Comparison of ENCODE assay signal across 8 cellular contexts in the genomic region with DNA sequence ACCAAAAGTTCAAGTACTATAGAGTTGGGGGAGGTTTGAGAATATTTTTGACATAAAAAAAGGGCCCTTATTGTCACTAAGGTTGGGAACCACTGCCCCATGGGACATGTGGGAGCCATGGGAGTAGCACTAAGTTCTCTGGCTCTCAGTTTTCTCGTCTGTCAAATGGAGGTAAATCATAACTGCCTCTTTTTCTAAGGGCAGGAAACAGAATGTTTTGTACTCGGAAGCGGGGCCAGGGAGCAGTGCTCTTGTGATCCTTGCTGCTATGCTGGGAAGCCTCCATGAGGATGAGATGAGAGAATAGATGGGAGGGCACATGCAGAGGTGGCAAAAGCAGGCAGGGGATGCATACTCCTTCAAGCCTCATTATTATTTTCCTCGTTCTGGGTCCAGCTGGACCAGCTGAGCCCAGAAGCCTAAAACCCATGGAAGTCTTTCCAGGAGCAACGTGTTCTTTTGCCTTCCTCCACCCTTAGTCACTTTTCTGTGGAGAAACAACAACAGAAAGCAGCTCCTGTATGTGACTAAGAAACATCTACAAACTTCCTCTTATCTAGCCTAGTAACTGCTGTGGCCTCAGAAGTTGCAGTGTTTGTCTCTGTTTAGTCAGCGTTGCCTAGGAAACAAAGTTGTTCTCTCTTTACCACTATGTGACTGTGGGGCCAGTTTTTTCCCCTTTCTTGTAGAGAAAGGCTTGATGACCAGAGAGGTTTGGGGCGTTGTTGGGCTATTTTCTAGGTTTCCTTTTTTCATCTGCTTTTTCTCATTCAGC.
DNase-seq lines count a peak whose midpoint lies in the region; ATAC-seq and TF ChIP-seq lines count a peak whose summit lies in the region.

No MANE protein-coding gene starts in this region.

- H2BK5ac ChIP-seq in trophoblast cell (ENCODE audit: low read depth, low read length, poor library complexity), result peak overlapping the region; percentile 33

- peaks cover 5% of the 10 kb centered on the region for H3K9me3 Mint-ChIP-seq in activated T-helper 17 cell treated with anti-CD3 and anti-CD28 coated beads, Interleukin-2, amount 50 U/mL, for 72 hours

- no peak overlapping the region for H3K9ac ChIP-seq in trophoblast cell (ENCODE audit: low read length)

- no peak overlapping the region for H3K14ac ChIP-seq in trophoblast cell (ENCODE audit: low read length)

- H4K91ac ChIP-seq in trophoblast cell (ENCODE audit: low read depth, low read length), result peak overlapping the region; percentile 35

- no peak overlapping the region for H3K4ac ChIP-seq in trophoblast cell (ENCODE audit: low read depth, low read length)

- no peak overlapping the region for H2AFZ ChIP-seq in trophoblast cell (ENCODE audit: insufficient read depth, low read length, poor library complexity)

- peak overlapping the region; percentile 100 for H3K27ac Mint-ChIP-seq in activated T-helper 17 cell treated with anti-CD3 and anti-CD28 coated beads, Interleukin-2, amount 50 U/mL, for 72 hours

- H3K36me3 ChIP-seq in gastroesophageal sphincter (peaks cover 0 to 28% of the 10 kb centered on the region in 2 donors), trophoblast cell (ENCODE audit: control insufficient read depth in 1 of 2, insufficient read depth in 2 of 2, low read length in 2 of 2) (peaks cover 7% of the 10 kb centered on the region in 2 experiments)

- peak overlapping the region; percentile 13 for H3K4me2 ChIP-seq in trophoblast cell (ENCODE audit: low read length)

- H3K4me3 Mint-ChIP-seq in activated T-helper 17 cell treated with anti-CD3 and anti-CD28 coated beads, Interleukin-2, amount 50 U/mL, for 72 hours, result peak overlapping the region; percentile 87

- H3K4me3 ChIP-seq in NB4 (ENCODE audit: low read depth, low read length) (no peak overlapping the region), gastroesophageal sphincter (peak overlapping the region in 1 of 2 donors; percentile 20), trophoblast cell (ENCODE audit: low read depth, low read length) (no peak overlapping the region), dorsolateral prefrontal cortex (no peak overlapping the region)

- no peak overlapping the region for H4K12ac ChIP-seq in trophoblast cell (ENCODE audit: low read depth, low read length)

- ATAC-seq in HG02763 (IDR thresholded peaks at IDR 0.05; ENCODE audit: unreplicated experiment) (peak; percentile 94), gastroesophageal sphincter (peak; percentile 55)
- peak; percentile 84 for ATAC-seq in activated T-helper 17 cell treated with anti-CD3 and anti-CD28 coated beads, Interleukin-2, amount 50 U/mL, for 72 hours (replicated peaks)

- intact Hi-C loops in dorsolateral prefrontal cortex (cut with DNase I), result loop anchor here in 1 of 2 donors (5.0 kb wide), 1 partner anchor 34 kb away; no protein-coding TSS in a partner anchor

- TF ChIP-seq POLR2A in NB4 (IDR thresholded peaks at IDR 0.05; ENCODE audit: extremely low read depth, insufficient read length) (no peak), gastroesophageal sphincter (IDR thresholded peaks at IDR 0.05) (no peak)

- no peak overlapping the region for H2AK5ac ChIP-seq in trophoblast cell (ENCODE audit: low read length)

- peak overlapping the region; percentile 8 for H2BK12ac ChIP-seq in trophoblast cell (ENCODE audit: low read length)

- DNase-seq in activated CD8-positive, alpha-beta memory T cell treated with anti-CD3 and anti-CD28 coated beads for 4 hours (ENCODE audit: low read depth in 2 of 2), result peak; percentile 21 to 35
- no peak for DNase-seq in activated CD8-positive, alpha-beta memory T cell treated with anti-CD3 and anti-CD28 coated beads, Interleukin-2, amount 50 U/mL, for 4 hours
- DNase-seq in NB4 (ENCODE audit: low read depth) (peak; percentile 94), trophoblast cell (peak; percentile 77 to 94), dorsolateral prefrontal cortex (no peak)

- no peak for TF ChIP-seq CTCF in NB4 (IDR thresholded peaks at IDR 0.05; ENCODE audit: low read depth, low read length)
- no peak for TF ChIP-seq CTCF in gastroesophageal sphincter (IDR thresholded peaks at IDR 0.05)
- TF ChIP-seq CTCF in dorsolateral prefrontal cortex (IDR thresholded peaks at IDR 0.05 in 54 of 56, conservative IDR thresholded peaks at IDR 0.05 in 2 of 56; ENCODE audit: low read depth in 1 of 56, partially characterized antibody in 56 of 56), result no peak

- no peaks in the 10 kb centered on the region for H3K27me3 Mint-ChIP-seq in activated T-helper 17 cell treated with anti-CD3 and anti-CD28 coated beads, Interleukin-2, amount 50 U/mL, for 72 hours

- TF ChIP-seq EP300 in gastroesophageal sphincter (IDR thresholded peaks at IDR 0.05), result no peak

- 5 to 45% methylated on average over 3 to 4 of the region's 7 CpGs for WGBS in gastroesophageal sphincter (ENCODE audit: low coverage in 1 of 2), 2 donors
- no CpG with 5 or more reads among the region's 7 CpGs for WGBS in trophoblast cell (ENCODE audit: extremely low coverage, insufficient coverage, insufficient read length)

- no peak overlapping the region for H3K18ac ChIP-seq in trophoblast cell (ENCODE audit: low read length)

- H3K36me3 Mint-ChIP-seq in activated T-helper 17 cell treated with anti-CD3 and anti-CD28 coated beads, Interleukin-2, amount 50 U/mL, for 72 hours (ENCODE audit: low read depth), result peaks cover 45% of the 10 kb centered on the region

- H3K27me3 ChIP-seq in gastroesophageal sphincter, result no peaks in the 10 kb centered on the region
- no peaks in the 10 kb centered on the region for H3K27me3 ChIP-seq in trophoblast cell (ENCODE audit: insufficient read depth, low read length)
- H3K27me3 ChIP-seq in dorsolateral prefrontal cortex, result peaks cover 0 to 66% (median 16%) of the 10 kb centered on the region in 45 donors

- no peaks in the 10 kb centered on the region for H3K79me2 ChIP-seq in trophoblast cell (ENCODE audit: control insufficient read depth, insufficient read depth, low read length, poor library complexity)

- H3K4me1 ChIP-seq in gastroesophageal sphincter (peaks cover 0 to 39% (median 3%) of the 10 kb centered on the region in 3 donors), trophoblast cell (ENCODE audit: control insufficient read depth in 1 of 2, insufficient read depth in 2 of 2, low read length in 2 of 2) (peaks cover 9 to 11% of the 10 kb centered on the region in 2 experiments)

- peaks cover 28% of the 10 kb centered on the region for H3K4me1 Mint-ChIP-seq in activated T-helper 17 cell treated with anti-CD3 and anti-CD28 coated beads, Interleukin-2, amount 50 U/mL, for 72 hours

- H3K79me1 ChIP-seq in trophoblast cell (ENCODE audit: low read length), result peaks cover 6% of the 10 kb centered on the region

- peak overlapping the region; percentile 23 for H4K8ac ChIP-seq in trophoblast cell (ENCODE audit: low read depth, low read length)

- no peak overlapping the region for H3K23ac ChIP-seq in trophoblast cell (ENCODE audit: low read length)

- H3K9me3 ChIP-seq in gastroesophageal sphincter (no peaks in the 10 kb centered on the region), trophoblast cell (ENCODE audit: insufficient read depth, low read depth, low read length) (no peaks in the 10 kb centered on the region)

- H3K27ac ChIP-seq in gastroesophageal sphincter, result peak overlapping the region; percentile 89 to 100 (median 94)
- H3K27ac ChIP-seq in trophoblast cell (ENCODE audit: low read depth, low read length), result peak overlapping the region; percentile 64
- peak overlapping the region in 28 of 59 donors; percentile 14 to 95 (median 47) for H3K27ac ChIP-seq in dorsolateral prefrontal cortex

- H2BK120ac ChIP-seq in trophoblast cell (ENCODE audit: insufficient read depth, low read length, poor library complexity), result peak overlapping the region; percentile 53

Comparison
In these comparisons a context has a peak if more than half of its experiments do, and no peak if none do; other contexts are left out.
1. DNase-seq: peak in activated CD8-positive, alpha-beta memory T cell treated with anti-CD3 and anti-CD28 coated beads for 4 hours (2 of 2), NB4 (single experiment) and trophoblast cell (2 of 2); none in activated CD8-positive, alpha-beta memory T cell treated with anti-CD3 and anti-CD28 coated beads, Interleukin-2, amount 50 U/mL, for 4 hours (single experiment) and dorsolateral prefrontal cortex (0 of 10).
2. Peak in every context shown above with its lines, with median percentiles within 50 percentile points of each other: ATAC-seq.